ENCODE assay signal across 8 cellular contexts in genomic region chr5:136174021-136174659, GRCh38. TPM values are rescaled to one million over a fixed set of nuclear protein-coding genes. Genes with fewer than 3 reads are reported as not detected.
A peak's percentile ranks its signal among the peaks of the same experiment; 100 is the strongest.
DNase-seq lines count a peak whose midpoint lies in the region; ATAC-seq, FAIRE-seq and TF ChIP-seq lines count a peak whose summit lies in the region.

No MANE protein-coding gene starts in this region.

- H3K9ac ChIP-seq in parathyroid adenoma: no peak overlapping the region

- DNase-seq in AG08395 (ENCODE audit: low spot score) (peak; percentile 72), GM12892 (ENCODE audit: insufficient read length) (no peak), Panc1 (ENCODE audit: low read depth, low spot score) (peak; percentile 47), esophagus muscularis mucosa (ENCODE audit: extremely low spot score) (no peak)

- H3K36me3 ChIP-seq in Panc1 (ENCODE audit: control insufficient read depth, insufficient read depth, low read length) (peaks cover 40% of the 10 kb centered on the region), esophagus muscularis mucosa (peaks cover 25 to 65% (median 52%) of the 10 kb centered on the region in 4 donors), parathyroid adenoma (ENCODE audit: control insufficient read depth, insufficient read depth, low read length) (no peaks in the 10 kb centered on the region)

- 85% methylated on average over 2 of the region's 2 CpGs for WGBS in esophagus muscularis mucosa

- CTCF ChIA-PET in Panc1 (lab: Charles Lee): interaction anchor here (1.3 kb wide), 1 partner anchor 104 kb away, joined by 3 read pairs; no protein-coding TSS in a partner anchor

- intact Hi-C loops in Panc1 (cut with micrococcal nuclease; ENCODE audit: unreplicated experiment): loop anchor here (5.0 to 10.0 kb wide), 2 partner anchors 89 to 227 kb away; no protein-coding TSS in a partner anchor
- intact Hi-C loops in esophagus muscularis mucosa (cut with DNase I): loop anchor here (5.0 to 10.0 kb wide), 2 partner anchors 109 to 232 kb away; no protein-coding TSS in a partner anchor

- H3K27ac ChIP-seq in Panc1 (ENCODE audit: low read length) (no peak overlapping the region), esophagus muscularis mucosa (replicated peaks in 1 of 4) (no peak overlapping the region), parathyroid adenoma (no peak overlapping the region)

- peaks cover 3% of the 10 kb centered on the region for H3K79me2 ChIP-seq in parathyroid adenoma

- no peak for TF ChIP-seq EP300 in esophagus muscularis mucosa (IDR thresholded peaks at IDR 0.05)

- H3K4me3 ChIP-seq in Panc1 (ENCODE audit: low read depth in 2 of 2, low read length in 2 of 2) (no peak overlapping the region), esophagus muscularis mucosa (no peak overlapping the region), parathyroid adenoma (ENCODE audit: low read depth, low read length) (no peak overlapping the region)

- no peak overlapping the region for H2AFZ ChIP-seq in parathyroid adenoma

- TF ChIP-seq POLR2A in GM12892 (IDR thresholded peaks at IDR 0.05; ENCODE audit: low read depth, low read length) (no peak), esophagus muscularis mucosa (IDR thresholded peaks at IDR 0.05; ENCODE audit: low read depth) (no peak)

- no peaks in the 10 kb centered on the region for H3K4me1 ChIP-seq in Panc1 (ENCODE audit: control insufficient read depth, insufficient read depth, low read length)
- no peaks in the 10 kb centered on the region for H3K4me1 ChIP-seq in esophagus muscularis mucosa
- no peaks in the 10 kb centered on the region for H3K4me1 ChIP-seq in parathyroid adenoma

- BruUV-seq in Panc1 (replicated peaks; lab: Mats Ljungman, UMichigan): no TSS peak

- H3K4me2 ChIP-seq in parathyroid adenoma (ENCODE audit: low read length): no peak overlapping the region

- H3K9me3 ChIP-seq in Panc1 (ENCODE audit: control insufficient read depth, insufficient read depth, low read depth, low read length): no peaks in the 10 kb centered on the region
- H3K9me3 ChIP-seq in esophagus muscularis mucosa: no peaks in the 10 kb centered on the region
- no peaks in the 10 kb centered on the region for H3K9me3 ChIP-seq in parathyroid adenoma (ENCODE audit: control insufficient read depth, low read length)

- in situ Hi-C loops in Panc1 (cut with HindIII; ENCODE audit: low pct_unique_long_range_greater_than_20kb, low sequenced_read_pairs): no loop called here

- peak; percentile 67 for FAIRE-seq in GM12892 (lab: Jason Lieb, UNC)

- H3K27me3 ChIP-seq in Panc1 (ENCODE audit: control insufficient read depth, insufficient read depth, low read length) (no peaks in the 10 kb centered on the region), esophagus muscularis mucosa (no peaks in the 10 kb centered on the region), parathyroid adenoma (ENCODE audit: control insufficient read depth, insufficient read depth, low read length) (no peaks in the 10 kb centered on the region)

- POLR2A ChIA-PET in Panc1 (lab: Charles Lee): no interaction called here

- TF ChIP-seq CTCF in Panc1 (IDR thresholded peaks at IDR 0.05): peak; percentile 77
- peak; percentile 41 to 56 (median 47) for TF ChIP-seq CTCF in esophagus muscularis mucosa (IDR thresholded peaks at IDR 0.05)
- peak; percentile 71 for TF ChIP-seq CTCF in parathyroid adenoma (IDR thresholded peaks at IDR 0.05)

- peak; percentile 63 for ATAC-seq in HG03159 (IDR thresholded peaks at IDR 0.05; ENCODE audit: unreplicated experiment)
- ATAC-seq in Panc1: peak; percentile 94
- ATAC-seq in HG02759 (IDR thresholded peaks at IDR 0.05; ENCODE audit: unreplicated experiment): no peak
- ATAC-seq in HG03097 (IDR thresholded peaks at IDR 0.05; ENCODE audit: low FRiP score, unreplicated experiment): no peak

RNA-seq across cellular contexts. Expression of gene SMIM32, which starts 18.8 kb away (rescaled TPM):
- not detected for polyA plus RNA-seq in GM12892 (2012; ENCODE audit: missing spikeins)
- total RNA-seq in Panc1 (2021; ENCODE audit: unreplicated experiment): 0.31 TPM
- polyA plus RNA-seq in Panc1 (2012; ENCODE audit: insufficient read length): 1.1 TPM
- not detected for total RNA-seq in esophagus muscularis mucosa

RNA-seq across cellular contexts. Expression of gene SMAD5, which starts 41.5 kb away (rescaled TPM):
- polyA plus RNA-seq in GM12892 (2012; ENCODE audit: missing spikeins): 8.8 TPM
- total RNA-seq in Panc1 (2021; ENCODE audit: unreplicated experiment) (61.5 TPM), esophagus muscularis mucosa (10 to 100 TPM; 42.4 to 47.9 (median 46.3) TPM)
- 31.1 TPM for polyA plus RNA-seq in Panc1 (2012; ENCODE audit: insufficient read length)

Comparison
In these comparisons a context has a peak if more than half of its experiments do, and no peak if none do; other contexts are left out.
1. DNase-seq: peak in AG08395 (single experiment) and Panc1 (single experiment); none in GM12892 (single experiment) and esophagus muscularis mucosa (single experiment).
2. ATAC-seq: peak in HG03159 (single experiment) and Panc1 (single experiment); none in HG02759 (single experiment) and HG03097 (single experiment).
3. Peak in every context shown above with its lines, with median percentiles within 50 percentile points of each other: CTCF ChIP-seq.